In the genomic region with DNA sequence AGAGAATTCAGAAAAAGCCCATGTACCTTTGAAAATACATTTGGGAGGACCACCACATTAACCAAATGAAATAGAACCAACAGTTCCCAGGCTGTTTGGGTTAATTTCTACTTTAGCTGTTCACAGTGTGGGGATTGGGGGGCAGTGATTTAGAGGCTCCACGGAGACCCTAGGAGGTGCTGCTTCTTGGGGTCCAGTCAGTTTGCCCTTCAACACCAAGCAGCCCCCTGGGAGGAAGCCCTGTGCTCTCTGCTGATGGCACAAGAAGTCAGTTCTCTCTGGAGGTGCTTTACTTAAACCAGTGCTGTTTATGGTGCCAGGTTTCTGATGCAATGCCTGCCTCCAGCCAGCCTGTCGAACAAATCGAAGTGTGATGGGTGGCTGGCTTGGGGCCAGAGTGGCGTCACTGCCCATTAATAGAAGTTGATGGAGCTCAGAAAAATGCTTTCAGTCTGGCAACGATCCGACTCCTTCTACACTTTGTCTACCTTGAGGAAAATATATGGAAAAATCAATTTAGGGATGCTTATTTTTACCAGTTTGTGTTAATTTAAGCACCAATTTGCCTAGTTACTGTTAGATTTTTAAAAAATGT, we compare ENCODE assay signal across 10 cellular contexts.
A peak's percentile ranks its signal among the peaks of the same experiment; 100 is the strongest.
DNase-seq lines count a peak whose midpoint lies in the region; ATAC-seq and TF ChIP-seq lines count a peak whose summit lies in the region.
"Had no signal": no experiment of that assay in that cellular context is flagged by ENCODE, and none has a peak within 500 bp of the region (broad histone marks: within the 10 kb centered on the region; RNA-seq: fewer than 3 reads in every experiment).

No MANE protein-coding gene starts in this region.

- peak overlapping the region; percentile 84 for H4K5ac ChIP-seq in IMR-90 (ENCODE audit: low read depth, low read length)

- H3K18ac ChIP-seq in IMR-90 (ENCODE audit: low read depth, low read length), result peak overlapping the region; percentile 3; the same call in 1 of the 2 replicates

- no TSS peak for BruUV-seq in IMR-90 (replicated peaks; lab: Mats Ljungman, UMichigan)

- H3K36me3 ChIP-seq in IMR-90 (ENCODE audit: control insufficient read depth, insufficient read depth, low read length) (no peaks in the 10 kb centered on the region), RWPE2 (ENCODE audit: low read depth) (no peaks in the 10 kb centered on the region)

- dilution Hi-C loops in IMR-90 (cut with HindIII; ENCODE audit: low sequenced_read_pairs, unreplicated experiment), result no loop called here

- peaks cover 19% of the 10 kb centered on the region for H3K4me1 ChIP-seq in IMR-90 (ENCODE audit: control insufficient read depth, insufficient read depth, low read length)
- peaks cover 13% of the 10 kb centered on the region for H3K4me1 ChIP-seq in RWPE2 (ENCODE audit: insufficient read depth, poor library complexity, severe bottlenecking)

- no peak overlapping the region for H3K9ac ChIP-seq in IMR-90 (ENCODE audit: low read depth, low read length)

- peaks cover 0 to 4% of the 10 kb centered on the region in 2 experiments; a peak in 1 of 4 replicates for H3K79me1 ChIP-seq in IMR-90 (ENCODE audit: low read depth in 1 of 2, low read length in 2 of 2)

- peak overlapping the region; percentile 20 for H4K91ac ChIP-seq in IMR-90 (ENCODE audit: insufficient read depth, low read depth, low read length)

- no peak overlapping the region for H3K27ac ChIP-seq in IMR-90 (ENCODE audit: insufficient read depth, low read length)
- no peak overlapping the region for H3K27ac ChIP-seq in RWPE2 (ENCODE audit: poor library complexity, severe bottlenecking)

- TF ChIP-seq CTCF in IMR-90 (conservative IDR thresholded peaks at IDR 0.05; ENCODE audit: low read depth, low read length) (no peak), RWPE2 (IDR thresholded peaks at IDR 0.05; ENCODE audit: poor library complexity, severe bottlenecking) (no peak), retinal pigment epithelial cell (conservative IDR thresholded peaks at IDR 0.05; ENCODE audit: low read depth, low read length) (no peak)

- CTCF ChIA-PET in IMR-90 (lab: Yijun Ruan, JAX), result no interaction called here

- peak overlapping the region; percentile 71 for H2AFZ ChIP-seq in IMR-90 (replicated peaks; ENCODE audit: low read length, poor library complexity)

- POLR2A ChIA-PET in IMR-90 (lab: Charles Lee; ENCODE audit: unreplicated experiment), result no interaction called here

- no peaks in the 10 kb centered on the region for H3K27me3 ChIP-seq in IMR-90 (ENCODE audit: control insufficient read depth, insufficient read depth, low read length)
- H3K27me3 ChIP-seq in RWPE2 (ENCODE audit: insufficient read depth, poor library complexity, severe bottlenecking), result no peaks in the 10 kb centered on the region

- no peak for ATAC-seq in IMR-90 (ENCODE audit: low read depth)
- peak; percentile 85 for ATAC-seq in RWPE2 (ENCODE audit: low read depth)
- ATAC-seq in HG03442 (IDR thresholded peaks at IDR 0.05; ENCODE audit: unreplicated experiment), result no peak
- no peak for ATAC-seq in GM18519 (IDR thresholded peaks at IDR 0.05; ENCODE audit: low FRiP score, unreplicated experiment)
- ATAC-seq: HCT116 had no signal

- H4K8ac ChIP-seq in IMR-90 (ENCODE audit: low read depth in 2 of 2, low read length in 2 of 2), result peak overlapping the region in 1 of 2 experiments; percentile 44; a peak in 1 of 4 replicates

- peak overlapping the region; percentile 82 for H2BK120ac ChIP-seq in IMR-90 (ENCODE audit: low read depth, low read length)

- TF ChIP-seq RAD21 in IMR-90 (IDR thresholded peaks at IDR 0.05; ENCODE audit: low read length), result no peak

- H4K20me1 ChIP-seq in IMR-90 (ENCODE audit: insufficient read depth, low read length), result no peaks in the 10 kb centered on the region

- H3K4ac ChIP-seq in IMR-90 (ENCODE audit: low read depth, low read length), result peak overlapping the region; percentile 69

- TF ChIP-seq POLR2A in IMR-90 (IDR thresholded peaks at IDR 0.05; ENCODE audit: low read depth, low read length), result no peak

- peak overlapping the region; percentile 36; the same call in 1 of the 2 replicates for H3K56ac ChIP-seq in IMR-90 (ENCODE audit: extremely low read depth, insufficient read depth, low read length)

- H2BK5ac ChIP-seq in IMR-90 (ENCODE audit: low read depth, low read length, poor library complexity, severe bottlenecking), result no peak overlapping the region

- peak; percentile 41 for DNase-seq in IMR-90
- DNase-seq in RWPE2 (ENCODE audit: low spot score), result peak; percentile 92
- DNase-seq in glomerular visceral epithelial cell (ENCODE audit: extremely low spot score), result peak; percentile 91
- peak; percentile 84 for DNase-seq in retinal pigment epithelial cell (ENCODE audit: low read depth)
- DNase-seq in NCI-H187 (lab: John Stamatoyannopoulos, UW), result no peak
- DNase-seq in cortex of kidney (lab: John Stamatoyannopoulos, UW), result no peak
- DNase-seq: activated gamma-delta T cell treated with Interleukin-2 at 50 U/mL for 16 hours had no signal

- 67% methylated on average over 1 of the region's 6 CpGs; no CpG with 5 or more reads in 1 of the 2 experiments for WGBS in IMR-90 (ENCODE audit: extremely low coverage in 2 of 2, insufficient read length in 1 of 2), 2 experiments

- intact Hi-C loops in IMR-90 (cut with micrococcal nuclease), result no loop called here

- H3K23ac ChIP-seq in IMR-90 (ENCODE audit: low read depth, low read length), result peak overlapping the region; percentile 61; the same call in 1 of the 2 replicates

- in situ Hi-C loops in IMR-90 (cut with MboI; ENCODE audit: low sequenced_read_pairs), result no loop called here

- no peaks in the 10 kb centered on the region for H3K9me3 ChIP-seq in IMR-90 (ENCODE audit: control insufficient read depth, insufficient read depth, low read length)
- H3K9me3 ChIP-seq in RWPE2 (ENCODE audit: severe bottlenecking), result no peaks in the 10 kb centered on the region

- H2BK15ac ChIP-seq in IMR-90 (ENCODE audit: low read depth, low read length), result peak overlapping the region; percentile 26; the same call in 2 of the 3 replicates

- no peak overlapping the region for H3K14ac ChIP-seq in IMR-90 (replicated peaks; ENCODE audit: low read depth, low read length)

- no peak overlapping the region for H3K4me2 ChIP-seq in IMR-90 (ENCODE audit: low read depth, low read length)

- no peak overlapping the region for H3K4me3 ChIP-seq in IMR-90 (ENCODE audit: insufficient read depth, low read depth, low read length)
- no peak overlapping the region for H3K4me3 ChIP-seq in RWPE2 (ENCODE audit: severe bottlenecking)
- H3K4me3 ChIP-seq in retinal pigment epithelial cell (ENCODE audit: low read length), result no peak overlapping the region

- H2BK20ac ChIP-seq in IMR-90 (ENCODE audit: low read depth, low read length), result peak overlapping the region; percentile 65; the same call in 1 of the 2 replicates

- H2AK9ac ChIP-seq in IMR-90 (replicated peaks; ENCODE audit: low read depth, low read length, poor library complexity), result no peak overlapping the region

- peaks cover 13% of the 10 kb centered on the region; the same call in 1 of the 2 replicates for H3K9me1 ChIP-seq in IMR-90 (ENCODE audit: insufficient read depth, low read length)

- H2AK5ac ChIP-seq in IMR-90 (ENCODE audit: low read depth, low read length), result peak overlapping the region; percentile 8; the same call in 1 of the 2 replicates

TF ChIP-seq in IMR-90, 13 proteins besides CTCF, POLR2A, EP300 and RAD21:
- no peak for TF ChIP-seq BHLHE40 (IDR thresholded peaks at IDR 0.05; ENCODE audit: low read depth, low read length)
- TF ChIP-seq CEBPB (IDR thresholded peaks at IDR 0.05; ENCODE audit: low read depth, low read length), result peak; percentile 46; the same call in 1 of the 2 replicates

Comparison
In these comparisons a context has a peak if more than half of its experiments do, and no peak if none do; other contexts are left out.
1. DNase-seq: peak in IMR-90 (single experiment), RWPE2 (single experiment), glomerular visceral epithelial cell (single experiment) and retinal pigment epithelial cell (single experiment); none in NCI-H187 (0 of 2) and cortex of kidney (single experiment).